In the genomic region with DNA sequence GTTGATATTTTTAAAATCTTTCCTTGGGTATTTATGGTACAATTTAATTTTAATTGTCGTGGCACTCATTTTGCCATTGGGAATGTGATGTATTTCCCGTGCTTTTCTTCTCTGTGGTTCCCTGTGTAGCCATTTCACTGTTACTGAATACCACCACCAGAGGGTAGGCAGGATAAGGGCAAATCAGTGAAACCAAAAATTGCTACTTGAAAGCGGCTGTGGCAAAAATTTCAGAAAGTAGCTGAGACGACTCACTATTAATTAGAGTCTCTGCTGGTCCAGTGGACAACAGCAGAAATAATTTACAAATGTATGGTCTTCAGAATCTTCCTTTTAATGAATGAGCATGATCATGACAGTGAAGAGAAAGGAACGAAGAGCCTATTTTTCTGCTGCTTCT, we compare ENCODE assay signal across 7 cellular contexts. TPM values are rescaled to one million over a fixed set of nuclear protein-coding genes. Genes with fewer than 3 reads are reported as not detected.
DNase-seq lines count a peak whose midpoint lies in the region; ATAC-seq, FAIRE-seq and TF ChIP-seq lines count a peak whose summit lies in the region.

No MANE protein-coding gene starts in this region.

- no peaks in the 10 kb centered on the region for H3K23me2 ChIP-seq in H1 (ENCODE audit: low read depth, low read length)

- intact Hi-C loops in pancreas (cut with DNase I): no loop called here

- no peak overlapping the region for H4K91ac ChIP-seq in H1 (replicated peaks; ENCODE audit: insufficient read length, low read length)

- H3K4me2 ChIP-seq in H1 (ENCODE audit: insufficient read depth in 1 of 2, low read depth in 2 of 2, low read length in 2 of 2): no peak overlapping the region

- H3K56ac ChIP-seq in H1 (replicated peaks; ENCODE audit: insufficient read length, low read depth, low read length): no peak overlapping the region

- H3K9me3 ChIP-seq in RWPE2 (ENCODE audit: severe bottlenecking) (peaks cover 2% of the 10 kb centered on the region), H1 (ENCODE audit: insufficient read depth in 2 of 2, low read depth in 1 of 2, low read length in 1 of 2) (no peaks in the 10 kb centered on the region), pancreas (no peaks in the 10 kb centered on the region)

- H3K79me2 ChIP-seq in H1 (ENCODE audit: control insufficient read depth in 1 of 2, insufficient read depth in 2 of 2, low read length in 2 of 2): no peaks in the 10 kb centered on the region

- POLR2A ChIA-PET in H1 (lab: Charles Lee; ENCODE audit: partially characterized antibody): no interaction called here

- peak; percentile 50 to 63 for TF ChIP-seq RAD21 in H1 (IDR thresholded peaks at IDR 0.05 in 1 of 2, conservative IDR thresholded peaks at IDR 0.05 in 1 of 2; ENCODE audit: low read depth in 2 of 2, low read length in 2 of 2)

- H3K4ac ChIP-seq in H1 (replicated peaks; ENCODE audit: insufficient read length, low read depth, low read length): no peak overlapping the region

- H4K20me1 ChIP-seq in H1 (replicated peaks in 1 of 2; ENCODE audit: control insufficient read depth in 1 of 2, insufficient read depth in 2 of 2, low read length in 2 of 2): no peaks in the 10 kb centered on the region

- TF ChIP-seq POLR2A in H1 (IDR thresholded peaks at IDR 0.05; ENCODE audit: control extremely low read depth in 1 of 2, low read depth in 2 of 2, low read length in 2 of 2): no peak

- no peak overlapping the region for H3K4me3 ChIP-seq in RWPE2 (ENCODE audit: severe bottlenecking)
- no peak overlapping the region for H3K4me3 ChIP-seq in H1 (ENCODE audit: extremely low read depth in 1 of 4, insufficient read depth in 2 of 4, low read depth in 3 of 4, low read length in 4 of 4)
- no peak overlapping the region for H3K4me3 ChIP-seq in pancreas

- no peak for TF ChIP-seq EP300 in H1 (IDR thresholded peaks at IDR 0.05; ENCODE audit: borderline replicate concordance in 1 of 2, low read depth in 2 of 2, low read length in 2 of 2)

- DNase-seq in GDM1 (lab: John Stamatoyannopoulos, UW) (peak; percentile 69), RWPE2 (ENCODE audit: low spot score) (no peak), H1 (ENCODE audit: low read depth in 1 of 2, low spot score in 2 of 2) (no peak), pancreas (no peak)
- DNase-seq in stimulated activated CD8-positive, alpha-beta memory T cell treated with anti-CD3 and anti-CD28 coated beads, Interleukin-4, amount 100 ng/mL, for 48 hours: no peak

- no peak overlapping the region for H2BK5ac ChIP-seq in H1 (ENCODE audit: low read depth, low read length)

- H3K27me3 ChIP-seq in RWPE2 (ENCODE audit: insufficient read depth, poor library complexity, severe bottlenecking) (peaks cover 39% of the 10 kb centered on the region), H1 (replicated peaks in 1 of 4; ENCODE audit: control insufficient read depth in 3 of 4, extremely low read depth in 1 of 4, insufficient read depth in 3 of 4, low read length in 3 of 4) (no peaks in the 10 kb centered on the region), pancreas (peaks cover 0 to 24% (median 15%) of the 10 kb centered on the region in 4 donors)

- no peak overlapping the region for H4K5ac ChIP-seq in H1 (ENCODE audit: insufficient read length, low read depth, low read length)

- H3K23ac ChIP-seq in H1 (ENCODE audit: insufficient read length): no peak overlapping the region

- FAIRE-seq in H1 (lab: Jason Lieb, UNC) (no peak), pancreas (lab: Jason Lieb, UNC) (no peak)

- H3K9ac ChIP-seq in H1 (replicated peaks in 1 of 4; ENCODE audit: extremely low read depth in 1 of 4, low read depth in 3 of 4, low read length in 3 of 4): no peak overlapping the region

- no peak overlapping the region for H2BK15ac ChIP-seq in H1 (ENCODE audit: low read length)

- H2BK12ac ChIP-seq in H1 (ENCODE audit: low read depth, low read length): no peak overlapping the region

- no peak overlapping the region for H2BK20ac ChIP-seq in H1 (ENCODE audit: low read length)

- no peak overlapping the region for H3K14ac ChIP-seq in H1 (ENCODE audit: insufficient read length)

- ATAC-seq in GM19043 (IDR thresholded peaks at IDR 0.05; ENCODE audit: low read depth, unreplicated experiment): peak; percentile 62
- ATAC-seq in HG03103 (IDR thresholded peaks at IDR 0.05; ENCODE audit: low read depth, unreplicated experiment): peak; percentile 59
- ATAC-seq in RWPE2 (ENCODE audit: low read depth): peak; percentile 73; the same call in 2 of the 3 replicates
- ATAC-seq in pancreas: peak; percentile 63 to 81 (median 78)

- no peaks in the 10 kb centered on the region for H3K4me1 ChIP-seq in RWPE2 (ENCODE audit: insufficient read depth, poor library complexity, severe bottlenecking)
- no peaks in the 10 kb centered on the region for H3K4me1 ChIP-seq in H1 (replicated peaks in 1 of 4; ENCODE audit: control insufficient read depth in 3 of 4, insufficient read depth in 4 of 4, low read length in 3 of 4)
- H3K4me1 ChIP-seq in pancreas: no peaks in the 10 kb centered on the region

- peak; percentile 44 for TF ChIP-seq CTCF in RWPE2 (IDR thresholded peaks at IDR 0.05; ENCODE audit: poor library complexity, severe bottlenecking)
- peak in 2 of 3 experiments; percentile 46 to 51; a peak in 3 of 4 replicates for TF ChIP-seq CTCF in H1 (IDR thresholded peaks at IDR 0.05; ENCODE audit: control extremely low read depth in 1 of 3, insufficient read depth in 1 of 3, low read depth in 1 of 3, low read length in 3 of 3)
- peak in 3 of 4 donors; percentile 20 to 46 (median 32) for TF ChIP-seq CTCF in pancreas (IDR thresholded peaks at IDR 0.05)

- H3K27ac ChIP-seq in RWPE2 (ENCODE audit: poor library complexity, severe bottlenecking) (no peak overlapping the region), H1 (ENCODE audit: low read depth, low read length) (no peak overlapping the region), pancreas (no peak overlapping the region)

- no peak overlapping the region for H4K8ac ChIP-seq in H1 (ENCODE audit: extremely low read depth, insufficient read depth, low read length)

- no peak overlapping the region for H2BK120ac ChIP-seq in H1 (replicated peaks; ENCODE audit: low read depth, low read length)

- H2AFZ ChIP-seq in H1 (ENCODE audit: low read length): 0 out of 2 replicates have a peak overlapping the region, but pooled peaks have one; percentile 14

- H3K79me1 ChIP-seq in H1 (ENCODE audit: low read depth, low read length): no peaks in the 10 kb centered on the region

- H3K36me3 ChIP-seq in RWPE2 (ENCODE audit: low read depth) (no peaks in the 10 kb centered on the region), H1 (ENCODE audit: control insufficient read depth in 2 of 4, insufficient read depth in 4 of 4, low read length in 3 of 4) (no peaks in the 10 kb centered on the region), pancreas (no peaks in the 10 kb centered on the region)

- no peak overlapping the region for H2AK5ac ChIP-seq in H1 (ENCODE audit: low read depth, low read length)

- CTCF ChIA-PET in H1 (lab: Charles Lee; ENCODE audit: partially characterized antibody): interaction anchor here (0.6 to 2.3 kb wide), 6 partner anchors 10 to 167 kb away, joined by 3 to 7 read pairs (median 4); no protein-coding TSS in a partner anchor

- no peak overlapping the region for H3K18ac ChIP-seq in H1 (ENCODE audit: extremely low read depth, low read length)

- WGBS in H1 (ENCODE audit: extremely low coverage in 1 of 2, insufficient coverage in 1 of 2, insufficient read length in 1 of 2, insufficient replicate concordance in 2 of 2, low coverage in 1 of 2, low lambda C conversion rate in 2 of 2, missing lambda C conversion rate in 1 of 2), 2 experiments: 64% methylated on average over 5 of the region's 5 CpGs; no CpG with 5 or more reads in 1 of the 2 experiments
- 18 to 20% methylated on average over 5 of the region's 5 CpGs for WGBS in pancreas, 2 donors

TF ChIP-seq in H1, 55 proteins besides CTCF, POLR2A, EP300 and RAD21:
- TF ChIP-seq JUN (IDR thresholded peaks at IDR 0.05; ENCODE audit: low read depth, low read length) (no peak), TEAD4 (IDR thresholded peaks at IDR 0.05; ENCODE audit: low read depth, low read length) (0 out of 2 replicates have a peak, but pooled peaks have one; percentile 19), TAF1 (IDR thresholded peaks at IDR 0.05; ENCODE audit: low read depth, low read length) (no peak), GABPA (IDR thresholded peaks at IDR 0.05; ENCODE audit: borderline replicate concordance, insufficient read depth, low read length) (no peak)

RNA-seq across cellular contexts. Expression of a gene that starts 34.4 kb away (rescaled TPM):
- total RNA-seq in H1 (2021; fragmentation: NEBNext Ultra II Directional; extraction: Animal tissue kit (Norgen Biotek cat#: 25700)): 28.2 and 36.9 TPM in 2 replicates
- 7.6 and 11.5 TPM in 2 replicates for polyA plus RNA-seq in H1 (2011; rRNA removed)
- 15.6 TPM for polyA plus RNA-seq in H1 (2011; cell fraction: cytosol; rRNA removed)
- polyA plus RNA-seq in H1 (2011; cell fraction: nucleus; rRNA removed): 22.8 TPM
- 6.7 to 18.2 TPM (median 7.5 TPM) in 4 replicates for polyA plus RNA-seq in H1 (2012, experiment 1 of 2)
- polyA plus RNA-seq in H1 (2012, experiment 2 of 2): 0.84 TPM
- 20.9 TPM for polyA plus RNA-seq in H1 (2013, experiment 1 of 2)
- 16.5 TPM for polyA plus RNA-seq in H1 (2013, experiment 2 of 2)
- polyA minus RNA-seq in H1 (2011; rRNA and poly(A)+ RNA removed): 24.9 and 26.4 TPM in 2 replicates
- polyA minus RNA-seq in H1 (2011; cell fraction: cytosol; rRNA and poly(A)+ RNA removed): 6.1 TPM
- polyA minus RNA-seq in H1 (2011; cell fraction: nucleus; rRNA and poly(A)+ RNA removed): 339 TPM
- 1 to 10 TPM; 2.3 to 4.3 (median 3.1) TPM for total RNA-seq in pancreas
- polyA plus RNA-seq in pancreas: 1 to 10 TPM; 4.1 to 6.0 TPM
